ENCODE assay signal across 20 cellular contexts in the genomic region with DNA sequence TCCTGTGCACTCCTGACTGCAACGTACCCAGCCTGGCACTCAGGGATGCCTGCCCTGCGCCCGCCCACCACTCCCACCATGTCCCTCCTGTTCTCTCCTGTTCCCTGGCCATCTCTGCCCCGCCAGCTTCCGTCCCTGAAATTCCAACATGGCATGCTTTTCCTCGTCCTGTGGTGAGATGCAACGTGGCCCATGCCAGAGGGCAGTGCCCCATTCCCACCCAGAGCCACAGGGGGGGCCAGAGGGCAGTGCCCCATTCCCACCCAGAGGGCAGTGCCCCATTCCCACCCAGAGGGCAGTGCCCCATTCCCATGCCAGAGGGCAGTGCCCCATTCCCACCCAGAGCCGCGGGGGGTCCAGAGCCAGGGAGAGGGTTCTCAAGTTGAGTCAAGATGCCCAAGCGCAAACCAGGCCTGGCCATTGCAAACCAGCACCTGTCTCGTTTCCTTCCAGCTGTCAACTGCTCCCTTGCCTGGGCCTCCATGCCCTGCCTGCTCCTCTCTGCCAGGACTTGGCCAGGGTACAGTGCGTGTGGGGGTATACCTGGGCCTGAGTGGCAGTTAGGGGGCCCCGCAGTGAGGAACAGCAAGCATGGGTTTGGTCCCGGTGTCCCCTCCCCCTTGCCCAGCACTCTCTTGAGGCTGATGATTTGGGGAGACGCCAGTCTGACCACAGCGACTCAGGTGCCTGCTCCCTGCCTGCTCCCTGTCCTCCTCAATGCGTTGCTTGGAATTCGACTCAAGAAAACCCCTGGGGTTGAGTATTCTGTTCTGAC. TPM values are rescaled to one million over a fixed set of nuclear protein-coding genes. Genes with fewer than 3 reads are reported as not detected.
"Had no signal": no experiment of that assay in that cellular context is flagged by ENCODE, and none has a peak within 500 bp of the region (broad histone marks: within the 10 kb centered on the region; RNA-seq: fewer than 3 reads in every experiment).

No MANE protein-coding gene starts in this region.

- H3K4me1 Mint-ChIP-seq: naive B cell; stimulated activated naive B cell treated with anti-CD40 and anti-IgM and Interleukin-4, amounts not matched to agents 10 μg/mL and 1 μg/mL and 100 μg/mL, for 72 hours had no signal

- H3K4me1 ChIP-seq: left lung, tibial artery had no signal

- H3K27ac Mint-ChIP-seq: activated CD4-positive, alpha-beta memory T cell treated with anti-CD3 and anti-CD28 coated beads, Interleukin-2, amount 10 ng/mL, durations not matched to agents 7 days and 5 days; activated naive CD8-positive, alpha-beta T cell; dendritic cell treated with granulocyte-macrophage colony-stimulating factor and Interleukin-4, amounts not matched to agents 40 ng/mL and 50 ng/mL, for 4 days; naive B cell; stimulated activated naive B cell treated with anti-CD40 and anti-IgM and Interleukin-4, amounts not matched to agents 10 μg/mL and 1 μg/mL and 100 μg/mL, for 72 hours; T-helper 1 cell treated with Interleukin-12 subunit alpha and Interleukin-12 subunit beta and Interleukin-4 antibody, amounts not matched to agents 30 μg/mL and 1 μg/mL, for 36 hours had no signal

- DNase-seq: activated CD4-positive, alpha-beta memory T cell treated with anti-CD3 and anti-CD28 coated beads, Interleukin-2, amount 10 ng/mL, durations not matched to agents 7 days and 5 days; activated CD4-positive, alpha-beta T cell treated with anti-CD3 and anti-CD28 coated beads for 48 hours; activated effector memory CD4-positive, alpha-beta T cell treated with anti-CD3 and anti-CD28 coated beads, Interleukin-2, amount 50 U/mL, for 16 hours; cerebellar nuclear complex; effector CD8-positive, alpha-beta T cell; erythroblast; foreskin fibroblast; left lung; naive B cell; stimulated activated CD4-positive, alpha-beta T cell treated with anti-CD3 and anti-CD28 coated beads, Interleukin-2, amount 100 ng/mL, for 24 hours; stimulated activated naive B cell treated with anti-CD40 and anti-IgM and Interleukin-4, amounts not matched to agents 10 μg/mL and 1 μg/mL and 100 μg/mL, for 72 hours; T1000; tibial artery had no signal

- H3K9me3 ChIP-seq: left lung, right lobe of liver, tibial artery had no signal

- H3K4me3 Mint-ChIP-seq: activated CD4-positive, alpha-beta memory T cell treated with anti-CD3 and anti-CD28 coated beads, Interleukin-2, amount 10 ng/mL, durations not matched to agents 7 days and 5 days; activated naive CD8-positive, alpha-beta T cell; dendritic cell treated with granulocyte-macrophage colony-stimulating factor and Interleukin-4, amounts not matched to agents 40 ng/mL and 50 ng/mL, for 4 days; stimulated activated naive B cell treated with anti-CD40 and anti-IgM and Interleukin-4, amounts not matched to agents 10 μg/mL and 1 μg/mL and 100 μg/mL, for 72 hours; T-helper 1 cell treated with Interleukin-12 subunit alpha and Interleukin-12 subunit beta and Interleukin-4 antibody, amounts not matched to agents 30 μg/mL and 1 μg/mL, for 36 hours had no signal

- H3K4me3 ChIP-seq: left lung, lung, right lobe of liver, skin epidermis, tibial artery had no signal

- H3K27ac ChIP-seq: left lung, skin epidermis, tibial artery had no signal

- H3K36me3 Mint-ChIP-seq: activated naive CD8-positive, alpha-beta T cell; naive B cell; stimulated activated naive B cell treated with anti-CD40 and anti-IgM and Interleukin-4, amounts not matched to agents 10 μg/mL and 1 μg/mL and 100 μg/mL, for 72 hours had no signal

- H3K27me3 ChIP-seq: right lobe of liver had no signal

- ATAC-seq: left lung; stimulated activated naive B cell treated with anti-CD40 and anti-IgM and Interleukin-4, amounts not matched to agents 10 μg/mL and 1 μg/mL and 100 μg/mL, for 72 hours had no signal

- H3K9me3 Mint-ChIP-seq: activated CD4-positive, alpha-beta memory T cell treated with anti-CD3 and anti-CD28 coated beads, Interleukin-2, amount 10 ng/mL, durations not matched to agents 7 days and 5 days; dendritic cell treated with granulocyte-macrophage colony-stimulating factor and Interleukin-4, amounts not matched to agents 40 ng/mL and 50 ng/mL, for 4 days; stimulated activated naive B cell treated with anti-CD40 and anti-IgM and Interleukin-4, amounts not matched to agents 10 μg/mL and 1 μg/mL and 100 μg/mL, for 72 hours; T-helper 1 cell treated with Interleukin-12 subunit alpha and Interleukin-12 subunit beta and Interleukin-4 antibody, amounts not matched to agents 30 μg/mL and 1 μg/mL, for 36 hours had no signal

- H3K36me3 ChIP-seq: left lung, right lobe of liver, tibial artery had no signal

RNA-seq across cellular contexts. Expression of a gene that starts 14.6 kb away (rescaled TPM):
- polyA plus RNA-seq: fibroblast of lung had no signal
